8 cellular contexts compared by ENCODE assay signal in genomic region chr12:71756054-71756675, GRCh38. TPM values are rescaled to one million over a fixed set of nuclear protein-coding genes. Genes with fewer than 3 reads are reported as not detected.
DNase-seq lines count a peak whose midpoint lies in the region; ATAC-seq, FAIRE-seq and TF ChIP-seq lines count a peak whose summit lies in the region.

No MANE protein-coding gene starts in this region.

- H3K9me3 ChIP-seq in A549, result peaks cover 29% of the 10 kb centered on the region
- H3K9me3 ChIP-seq in KOPT-K1 (ENCODE audit: insufficient read depth, low read length, poor library complexity, severe bottlenecking), result peaks cover 33% of the 10 kb centered on the region
- H3K9me3 ChIP-seq in mucosa of stomach (ENCODE audit: control insufficient read depth, low read length), result no peaks in the 10 kb centered on the region

- TF ChIP-seq EP300 in A549 (IDR thresholded peaks at IDR 0.05), result no peak

- peak overlapping the region; percentile 83 for H3K4me2 ChIP-seq in A549

- intact Hi-C loops in dorsolateral prefrontal cortex (cut with DNase I), result loop anchor here (10.0 kb wide), 4 partner anchors 79 to 341 kb away; partner anchors contain the start of genes TBC1D15 (in 1 of the 2), THAP2 (in 1 of the 2) and ZFC3H1 (in 1 of the 2)

- TF ChIP-seq CTCF in A549 (IDR thresholded peaks at IDR 0.05), result no peak
- no peak for TF ChIP-seq CTCF in dorsolateral prefrontal cortex (IDR thresholded peaks at IDR 0.05 in 54 of 56, conservative IDR thresholded peaks at IDR 0.05 in 2 of 56; ENCODE audit: low read depth in 1 of 56, partially characterized antibody in 56 of 56)
- no peak for TF ChIP-seq CTCF in GM10248 (IDR thresholded peaks at IDR 0.05; ENCODE audit: control extremely low read depth, extremely low read depth, low read depth, missing control alignments)

- DNase-seq in A549 (ENCODE audit: low read depth in 1 of 2, low spot score in 1 of 2) (no peak), dorsolateral prefrontal cortex (no peak), AG08395 (ENCODE audit: low spot score) (no peak), GM10248 (ENCODE audit: extremely low spot score) (no peak), T-helper 9 cell (no peak)

- POLR2A ChIA-PET in A549 (lab: Yijun Ruan, JAX), result no interaction called here
- POLR2A ChIA-PET in GM10248 (lab: Yijun Ruan, JAX), result interaction anchor here (0.6 kb wide), 1 partner anchor 9 kb away, joined by 3 read pairs; no protein-coding TSS in a partner anchor

- TF ChIP-seq RAD21 in A549 (conservative IDR thresholded peaks at IDR 0.05 in 1 of 2, IDR thresholded peaks at IDR 0.05 in 1 of 2), result no peak

- CTCF ChIA-PET in A549 (lab: Yijun Ruan, JAX) (interaction anchor here (1.8 kb wide), 1 partner anchor 10 kb away, joined by 3 read pairs; no protein-coding TSS in a partner anchor), GM10248 (lab: Yijun Ruan, JAX) (interaction anchor here (0.8 to 2.1 kb wide), 5 partner anchors 9 to 93 kb away, joined by 3 to 7 read pairs (median 4); partner anchors contain the start of gene ZFC3H1)

- 92% methylated on average over 5 of the region's 5 CpGs for WGBS in A549 (ENCODE audit: missing lambda C conversion rate)

- peaks cover 9% of the 10 kb centered on the region; the same call in 1 of the 3 replicates for H3K4me1 ChIP-seq in A549
- peaks cover 6% of the 10 kb centered on the region for H3K4me1 ChIP-seq in mucosa of stomach (ENCODE audit: control insufficient read depth, insufficient read depth, low read length)

- no peak for TF ChIP-seq POLR2A in A549 (IDR thresholded peaks at IDR 0.05; ENCODE audit: low read length)

- ATAC-seq in A549, result no peak
- ATAC-seq in HG03342 (IDR thresholded peaks at IDR 0.05; ENCODE audit: unreplicated experiment), result no peak

- no peaks in the 10 kb centered on the region for H3K27me3 ChIP-seq in dorsolateral prefrontal cortex
- no peaks in the 10 kb centered on the region for H3K27me3 ChIP-seq in mucosa of stomach (ENCODE audit: control insufficient read depth, insufficient read depth, low read length)

- H3K9ac ChIP-seq in mucosa of stomach (ENCODE audit: low read length), result peak overlapping the region; percentile 87

- H3K4me3 ChIP-seq in A549, result peak overlapping the region; percentile 65
- peak overlapping the region; percentile 58 to 98 (median 89) for H3K4me3 ChIP-seq in dorsolateral prefrontal cortex
- peak overlapping the region; percentile 65 for H3K4me3 ChIP-seq in mucosa of stomach (ENCODE audit: low read length)

- H3K36me3 ChIP-seq in KOPT-K1 (ENCODE audit: insufficient read depth, low read length), result peaks cover 45% of the 10 kb centered on the region
- no peaks in the 10 kb centered on the region for H3K36me3 ChIP-seq in mucosa of stomach (ENCODE audit: control insufficient read depth, insufficient read depth, low read length)

- no peak for FAIRE-seq in A549 (lab: Jason Lieb, UNC)

- H3K27ac ChIP-seq in A549 (peak overlapping the region in 1 of 2 experiments; percentile 89; a peak in 1 of 6 replicates), KOPT-K1 (ENCODE audit: low read depth, low read length, poor library complexity, severe bottlenecking) (peak overlapping the region; percentile 75), dorsolateral prefrontal cortex (peak overlapping the region in 50 of 59 donors; percentile 5 to 98 (median 88))

TF ChIP-seq in A549, 52 proteins besides CTCF, POLR2A, EP300 and RAD21:
- TF ChIP-seq FOSB (CRISPR knock-in tag; IDR thresholded peaks at IDR 0.05) (no peak), USF2 (IDR thresholded peaks at IDR 0.05) (no peak), EHMT2 (IDR thresholded peaks at IDR 0.05; ENCODE audit: low read depth) (no peak), HES2 (IDR thresholded peaks at IDR 0.05) (no peak), BHLHE40 (IDR thresholded peaks at IDR 0.05; ENCODE audit: low read depth, low read length) (no peak), TP53 (CRISPR knock-in tag; IDR thresholded peaks at IDR 0.05) (no peak), BCL3 (IDR thresholded peaks at IDR 0.05) (no peak), CBX2 (IDR thresholded peaks at IDR 0.05; ENCODE audit: borderline replicate concordance, low read depth) (no peak), ZNF302 (CRISPR knock-in tag; IDR thresholded peaks at IDR 0.05) (no peak), HOXB13 (CRISPR knock-in tag; IDR thresholded peaks at IDR 0.05; ENCODE audit: low read depth) (no peak), KDM1A (IDR thresholded peaks at IDR 0.05; ENCODE audit: low read depth) (no peak), E2F6 (IDR thresholded peaks at IDR 0.05; ENCODE audit: borderline replicate concordance, low read depth) (no peak), HEYL (CRISPR knock-in tag; IDR thresholded peaks at IDR 0.05) (no peak), MAZ (IDR thresholded peaks at IDR 0.05; ENCODE audit: borderline replicate concordance, low read depth, low read length) (no peak), RFX5 (IDR thresholded peaks at IDR 0.05) (no peak), ZC3H11A (IDR thresholded peaks at IDR 0.05) (no peak), CBX8 (IDR thresholded peaks at IDR 0.05) (no peak), KDM5A (IDR thresholded peaks at IDR 0.05) (no peak)

RNA-seq across cellular contexts. Expression of gene RAB21, which starts 1.5 kb away (rescaled TPM):
- 23.8 and 33.3 TPM in 2 replicates for polyA plus RNA-seq in A549 (2011; rRNA removed)
- 5.4 and 5.9 TPM in 2 replicates for polyA plus RNA-seq in A549 (2012; cell fraction: cytosol; rRNA removed)
- polyA plus RNA-seq in A549 (2012; cell fraction: nucleus; rRNA removed), result 1.2 and 1.3 TPM in 2 replicates
- 30.5 to 33.1 TPM (median 32.4 TPM) in 3 replicates for polyA plus RNA-seq in A549 (2017; fragmentation: RNase III; extraction: RNeasy Plus Mini Kit Qiagen cat#74134 plus additional on column Dnase treatment)
- polyA minus RNA-seq in A549 (2011; rRNA and poly(A)+ RNA removed), result 7.7 and 9.3 TPM in 2 replicates
- total RNA-seq in dorsolateral prefrontal cortex, result 100 to 1,000 TPM in 4 of 120 experiments, 10 to 100 TPM in 116; 57.7 to 116 (median 79.5) TPM
